In the genomic region with DNA sequence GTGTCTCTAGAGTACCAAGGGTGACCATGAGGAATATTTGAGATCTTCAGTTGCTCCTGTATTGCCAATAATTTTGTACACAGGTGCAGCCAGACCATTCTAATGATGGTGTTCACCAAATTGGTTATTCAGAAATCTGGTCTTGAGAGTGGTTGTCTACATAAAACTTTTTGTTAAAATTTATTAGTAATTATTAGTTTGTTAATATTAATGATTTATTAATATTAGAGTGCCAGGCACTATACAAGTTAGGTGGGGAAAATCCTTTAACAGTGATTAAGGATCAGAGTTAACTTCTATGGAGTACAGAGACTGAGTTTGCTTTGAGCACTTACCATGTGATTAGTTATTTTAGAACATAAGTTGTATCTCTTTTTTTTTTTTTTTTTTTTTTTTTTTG, we compare ENCODE assay signal across 34 cellular contexts.
"Had no signal": no experiment of that assay in that cellular context is flagged by ENCODE, and none has a peak within 500 bp of the region (broad histone marks: within the 10 kb centered on the region; RNA-seq: fewer than 3 reads in every experiment).

No MANE protein-coding gene starts in this region.

- H3K9me3 ChIP-seq: MG63 had no signal

- H3K27me3 ChIP-seq: MG63 had no signal

- H3K4me3 ChIP-seq: MG63 had no signal

- DNase-seq: Karpas-422, Kasumi-1, MG63, MM.1S, MV-4-11, NCI-H1048, NCI-H1092, NCI-H1092 treated with DMSO at 0.1 percent for 48 hours, NCI-H1105, NCI-H1105 treated with DMSO at 0.1 percent for 48 hours, NCI-H1417, NCI-H1417 treated with DMSO at 0.1 percent for 48 hours, NCI-H1436, NCI-H1436 treated with DMSO at 0.1 percent for 48 hours, NCI-H146, NCI-H1694, NCI-H1694 treated with DMSO at 0.1 percent for 48 hours, NCI-H187, NCI-H187 treated with DMSO at 0.1 percent for 48 hours, NCI-H1930, NCI-H2029, NCI-H2029 treated with DMSO at 0.1 percent for 48 hours, NCI-H2081, NCI-H2081 treated with DMSO at 0.1 percent for 48 hours, NCI-H2107, NCI-H2171, NCI-H2171 treated with DMSO at 0.1 percent for 48 hours, NCI-H2227 treated with DMSO at 0.1 percent for 48 hours, NCI-H226, NCI-H345, NCI-H446, NCI-H446 treated with DMSO at 0.1 percent for 48 hours, NCI-H510A, NCI-H510A treated with DMSO at 0.1 percent for 48 hours had no signal

- H3K36me3 ChIP-seq: MG63 had no signal
